Comparison of ENCODE assay signal across 8 cellular contexts in the genomic region with DNA sequence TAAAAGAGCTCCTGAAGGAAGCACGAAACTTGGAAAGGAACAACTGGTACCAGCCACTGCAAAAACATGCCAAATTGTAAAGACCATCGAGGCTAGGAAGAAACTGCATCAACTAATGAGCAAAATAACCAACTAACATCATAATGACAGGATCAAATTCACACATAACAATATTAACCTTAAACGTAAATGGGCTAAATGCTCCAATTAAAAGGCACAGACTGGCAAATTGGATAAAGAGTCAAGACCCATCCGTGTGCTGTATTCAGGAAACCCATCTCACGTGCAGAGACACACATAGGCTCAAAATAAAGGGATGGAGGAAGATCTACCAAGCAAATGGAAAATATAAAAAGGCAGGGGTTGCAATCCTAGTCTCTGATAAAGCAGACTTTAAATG. TPM values are rescaled to one million over a fixed set of nuclear protein-coding genes. Genes with fewer than 3 reads are reported as not detected.
"Had no signal": no experiment of that assay in that cellular context is flagged by ENCODE, and none has a peak within 500 bp of the region (broad histone marks: within the 10 kb centered on the region; RNA-seq: fewer than 3 reads in every experiment).

No MANE protein-coding gene starts in this region.

RNA-seq across cellular contexts. Expression of a gene that starts 42.3 kb away (rescaled TPM):
- total RNA-seq: activated B cell treated with CpG ODN at 0.5 μM for 24 hours; activated CD4-positive, alpha-beta memory T cell treated with anti-CD3 and anti-CD28 coated beads for 36 hours; activated CD4-positive, alpha-beta memory T cell treated with anti-CD3 and anti-CD28 coated beads, Interleukin-2, amount 10 ng/mL, durations not matched to agents 7 days and 5 days; activated CD4-positive, alpha-beta T cell treated with anti-CD3 and anti-CD28 coated beads, Interleukin-2, amount 10 ng/mL, durations not matched to agents 7 days and 5 days; activated CD8-positive, alpha-beta T cell treated with anti-CD3 and anti-CD28 coated beads, Interleukin-2, amount 10 ng/mL, durations not matched to agents 7 days and 5 days; T-helper 1 cell treated with Interleukin-12 subunit alpha and Interleukin-12 subunit beta and Interleukin-4 antibody, amounts not matched to agents 30 ng/mL and 1 ng/mL, for 36 hours; T-helper 17 cell; T-helper 2 cell treated with Interferon-gamma antibody and Interleukin-4, amounts not matched to agents 100 ng/mL and 5 ng/mL, for 36 hours had no signal
